Comparison of ENCODE assay signal across 31 cellular contexts in the genomic region with DNA sequence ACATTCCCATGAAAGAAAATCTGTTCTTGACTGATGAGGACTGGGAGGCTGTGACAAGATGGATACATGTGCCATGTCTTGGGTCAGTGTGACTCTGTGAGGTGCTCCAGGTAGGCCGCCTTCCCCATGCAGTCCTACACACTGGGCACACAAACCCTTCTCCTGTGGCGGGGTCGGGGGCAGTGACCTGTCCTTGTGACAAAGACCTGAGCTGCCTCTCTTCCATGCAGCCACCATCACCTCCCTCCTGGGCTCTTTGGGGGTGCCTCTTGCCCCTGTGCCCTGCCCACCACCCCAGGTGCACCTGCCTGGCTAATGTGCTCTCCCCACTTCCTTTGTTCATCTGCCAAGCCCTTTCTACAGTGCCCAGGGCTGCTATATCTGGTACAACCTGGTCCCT. TPM values are rescaled to one million over a fixed set of nuclear protein-coding genes. Genes with fewer than 3 reads are reported as not detected.
DNase-seq lines count a peak whose midpoint lies in the region; ATAC-seq, FAIRE-seq and TF ChIP-seq lines count a peak whose summit lies in the region.
"Had no signal": no experiment of that assay in that cellular context is flagged by ENCODE, and none has a peak within 500 bp of the region (broad histone marks: within the 10 kb centered on the region; RNA-seq: fewer than 3 reads in every experiment).

No MANE protein-coding gene starts in this region.

- H3K36me3 ChIP-seq in H1 (ENCODE audit: control insufficient read depth in 2 of 4, insufficient read depth in 4 of 4, low read length in 3 of 4) = no peaks in the 10 kb centered on the region
- H3K36me3 ChIP-seq: BE2C, BLaER1 had no signal

- no peak for TF ChIP-seq EP300 in H1 (IDR thresholded peaks at IDR 0.05; ENCODE audit: borderline replicate concordance in 1 of 2, low read depth in 2 of 2, low read length in 2 of 2)

- H3K36me3 Mint-ChIP-seq in progenitor cell of endocrine pancreas (ENCODE audit: insufficient read depth) = no peaks in the 10 kb centered on the region
- H3K36me3 Mint-ChIP-seq in activated naive CD4-positive, alpha-beta T cell treated with anti-CD3 and anti-CD28 coated beads, Interleukin-2, amount 50 U/mL, for 72 hours = no peaks in the 10 kb centered on the region
- H3K36me3 Mint-ChIP-seq: CD14-positive monocyte; CD4-positive, alpha-beta memory T cell; CD4-positive, CD25-positive, alpha-beta regulatory T cell; CD8-positive, alpha-beta memory T cell had no signal

- POLR2A ChIA-PET in H1 (lab: Charles Lee; ENCODE audit: partially characterized antibody) = no interaction called here

- no peak overlapping the region for H2AFZ ChIP-seq in H1 (ENCODE audit: low read length)

- H3K23me2 ChIP-seq in H1 (ENCODE audit: low read depth, low read length) = no peaks in the 10 kb centered on the region

- no peak overlapping the region for H4K91ac ChIP-seq in H1 (replicated peaks; ENCODE audit: insufficient read length, low read length)

- H3K4me2 ChIP-seq in H1 (ENCODE audit: insufficient read depth in 1 of 2, low read depth in 2 of 2, low read length in 2 of 2) = no peak overlapping the region
- H3K4me2 ChIP-seq: BLaER1 had no signal

- no peak overlapping the region for H3K18ac ChIP-seq in H1 (ENCODE audit: extremely low read depth, low read length)

- H3K56ac ChIP-seq in H1 (replicated peaks; ENCODE audit: insufficient read length, low read depth, low read length) = no peak overlapping the region

- no peaks in the 10 kb centered on the region; a peak in 1 of 7 replicates for H3K4me1 ChIP-seq in H1 (replicated peaks in 1 of 4; ENCODE audit: control insufficient read depth in 3 of 4, insufficient read depth in 4 of 4, low read length in 3 of 4)
- H3K4me1 ChIP-seq: BE2C, BLaER1 had no signal

- no peak overlapping the region for H2BK5ac ChIP-seq in H1 (ENCODE audit: low read depth, low read length)

- H3K9ac ChIP-seq in H1 (replicated peaks in 1 of 4; ENCODE audit: extremely low read depth in 1 of 4, low read depth in 3 of 4, low read length in 3 of 4) = no peak overlapping the region
- H3K9ac ChIP-seq: BLaER1 had no signal

- no peak for TF ChIP-seq RAD21 in H1 (IDR thresholded peaks at IDR 0.05 in 1 of 2, conservative IDR thresholded peaks at IDR 0.05 in 1 of 2; ENCODE audit: low read depth in 2 of 2, low read length in 2 of 2)

- no peak overlapping the region for H3K4me3 ChIP-seq in H1 (ENCODE audit: extremely low read depth in 1 of 4, insufficient read depth in 2 of 4, low read depth in 3 of 4, low read length in 4 of 4)
- H3K4me3 ChIP-seq: BLaER1, GM12878 had no signal

- FAIRE-seq in H1 (lab: Jason Lieb, UNC) = no peak
- FAIRE-seq: A204.1, GM12878, GM12892, GM18507 had no signal

- no peak overlapping the region for H3K14ac ChIP-seq in H1 (ENCODE audit: insufficient read length)

- TF ChIP-seq POLR2A in H1 (IDR thresholded peaks at IDR 0.05; ENCODE audit: control extremely low read depth in 1 of 2, low read depth in 2 of 2, low read length in 2 of 2) = no peak

- no peak overlapping the region for H2BK20ac ChIP-seq in H1 (ENCODE audit: low read length)

- H2BK15ac ChIP-seq in H1 (ENCODE audit: low read length) = no peak overlapping the region

- no peak overlapping the region for H3K27ac Mint-ChIP-seq in stimulated activated naive CD8-positive, alpha-beta T cell treated with anti-CD3 and anti-CD28 coated beads, Interleukin-15, amount 100 ng/mL, for 72 hours
- peak overlapping the region; percentile 29 for H3K27ac Mint-ChIP-seq in progenitor cell of endocrine pancreas
- H3K27ac Mint-ChIP-seq in activated naive CD4-positive, alpha-beta T cell treated with anti-CD3 and anti-CD28 coated beads, Interleukin-2, amount 50 U/mL, for 72 hours = no peak overlapping the region
- H3K27ac Mint-ChIP-seq: CD14-positive monocyte; CD4-positive, alpha-beta memory T cell; CD4-positive, CD25-positive, alpha-beta regulatory T cell had no signal

- no peaks in the 10 kb centered on the region for H4K20me1 ChIP-seq in H1 (replicated peaks in 1 of 2; ENCODE audit: control insufficient read depth in 1 of 2, insufficient read depth in 2 of 2, low read length in 2 of 2)
- H4K20me1 ChIP-seq: BLaER1 had no signal

- no peaks in the 10 kb centered on the region; a peak in 2 of 4 replicates for H3K9me3 ChIP-seq in H1 (ENCODE audit: insufficient read depth in 2 of 2, low read depth in 1 of 2, low read length in 1 of 2)
- H3K9me3 ChIP-seq: BE2C had no signal

- H2BK120ac ChIP-seq in H1 (replicated peaks; ENCODE audit: low read depth, low read length) = no peak overlapping the region

- no peak overlapping the region for H3K4me3 Mint-ChIP-seq in stimulated activated naive CD8-positive, alpha-beta T cell treated with anti-CD3 and anti-CD28 coated beads, Interleukin-15, amount 100 ng/mL, for 72 hours
- no peak overlapping the region for H3K4me3 Mint-ChIP-seq in progenitor cell of endocrine pancreas (ENCODE audit: low read depth)
- H3K4me3 Mint-ChIP-seq: CD14-positive monocyte; CD4-positive, alpha-beta memory T cell; CD4-positive, CD25-positive, alpha-beta regulatory T cell; CD8-positive, alpha-beta memory T cell had no signal

- no peaks in the 10 kb centered on the region for H3K79me2 ChIP-seq in H1 (ENCODE audit: control insufficient read depth in 1 of 2, insufficient read depth in 2 of 2, low read length in 2 of 2)

- peak; percentile 23 for ATAC-seq in stimulated activated naive CD8-positive, alpha-beta T cell treated with anti-CD3 and anti-CD28 coated beads, Interleukin-15, amount 100 ng/mL, for 72 hours
- no peak for ATAC-seq in stimulated activated naive CD8-positive, alpha-beta T cell treated with anti-CD3 and anti-CD28 coated beads, Interleukin-15, Interleukin-2, amounts not matched to agents 100 U/mL and 50 U/mL, for 24 hours
- ATAC-seq in HG02798 (IDR thresholded peaks at IDR 0.05; ENCODE audit: poor library complexity, unreplicated experiment) (no peak), HG03571 (IDR thresholded peaks at IDR 0.05; ENCODE audit: unreplicated experiment) (no peak)
- no peak for ATAC-seq in activated naive CD4-positive, alpha-beta T cell treated with anti-CD3 and anti-CD28 coated beads, Interleukin-2, amount 50 U/mL, for 72 hours
- ATAC-seq: GM12878 had no signal

- H3K4me1 Mint-ChIP-seq in stimulated activated naive CD8-positive, alpha-beta T cell treated with anti-CD3 and anti-CD28 coated beads, Interleukin-15, amount 100 ng/mL, for 72 hours = peaks cover 12% of the 10 kb centered on the region
- peaks cover 2% of the 10 kb centered on the region for H3K4me1 Mint-ChIP-seq in progenitor cell of endocrine pancreas (ENCODE audit: low read depth)
- H3K4me1 Mint-ChIP-seq: CD4-positive, CD25-positive, alpha-beta regulatory T cell had no signal

- H2AK5ac ChIP-seq in H1 (ENCODE audit: low read depth, low read length) = no peak overlapping the region

- no peak overlapping the region for H3K4ac ChIP-seq in H1 (replicated peaks; ENCODE audit: insufficient read length, low read depth, low read length)

- no peaks in the 10 kb centered on the region for H3K9me3 Mint-ChIP-seq in stimulated activated naive CD8-positive, alpha-beta T cell treated with anti-CD3 and anti-CD28 coated beads, Interleukin-15, amount 100 ng/mL, for 72 hours
- H3K9me3 Mint-ChIP-seq in progenitor cell of endocrine pancreas (ENCODE audit: low read depth) = no peaks in the 10 kb centered on the region
- H3K9me3 Mint-ChIP-seq in activated naive CD4-positive, alpha-beta T cell treated with anti-CD3 and anti-CD28 coated beads, Interleukin-2, amount 50 U/mL, for 72 hours = no peaks in the 10 kb centered on the region
- H3K9me3 Mint-ChIP-seq: CD4-positive, alpha-beta memory T cell; CD8-positive, alpha-beta memory T cell had no signal

- H3K27me3 Mint-ChIP-seq in stimulated activated naive CD8-positive, alpha-beta T cell treated with anti-CD3 and anti-CD28 coated beads, Interleukin-15, amount 100 ng/mL, for 72 hours = peaks cover 27% of the 10 kb centered on the region
- peaks cover 51% of the 10 kb centered on the region for H3K27me3 Mint-ChIP-seq in progenitor cell of endocrine pancreas
- H3K27me3 Mint-ChIP-seq: CD4-positive, alpha-beta memory T cell; CD8-positive, alpha-beta memory T cell had no signal

- DNase-seq in stimulated activated naive CD8-positive, alpha-beta T cell treated with anti-CD3 and anti-CD28 coated beads, Interleukin-15, amount 100 ng/mL, for 72 hours = no peak
- no peak for DNase-seq in stimulated activated naive CD8-positive, alpha-beta T cell treated with anti-CD3 and anti-CD28 coated beads, Interleukin-15, Interleukin-2, amounts not matched to agents 100 U/mL and 50 U/mL, for 24 hours
- DNase-seq in H1 (ENCODE audit: low read depth in 1 of 2, low spot score in 2 of 2) = no peak
- DNase-seq in progenitor cell of endocrine pancreas (ENCODE audit: low spot score, unreplicated experiment) = no peak
- no peak for DNase-seq in activated naive CD4-positive, alpha-beta T cell treated with anti-CD3 and anti-CD28 coated beads, Interleukin-2, amount 50 U/mL, for 72 hours (ENCODE audit: low spot score in 2 of 2)
- DNase-seq: 8988T; ACHN; BE2C; C1 segment of cervical spinal cord; CD4-positive, alpha-beta memory T cell; CD4-positive, CD25-positive, alpha-beta regulatory T cell; CD8-positive, alpha-beta memory T cell; COR-L47; DMS 273 treated with DMSO at 0.1 percent for 48 hours; DMS153; DMS53; DMS79; DND-41; EL; GDM1 had no signal

- TF ChIP-seq CTCF in H1 (IDR thresholded peaks at IDR 0.05; ENCODE audit: control extremely low read depth in 1 of 3, insufficient read depth in 1 of 3, low read depth in 1 of 3, low read length in 3 of 3) = no peak
- no peak for TF ChIP-seq CTCF in progenitor cell of endocrine pancreas (IDR thresholded peaks at IDR 0.05; ENCODE audit: unreplicated experiment)

- WGBS in H1 (ENCODE audit: extremely low coverage in 1 of 2, insufficient coverage in 1 of 2, insufficient read length in 1 of 2, insufficient replicate concordance in 2 of 2, low coverage in 1 of 2, low lambda C conversion rate in 2 of 2, missing lambda C conversion rate in 1 of 2), 2 experiments = 97% methylated on average over 3 of the region's 3 CpGs; no CpG with 5 or more reads in 1 of the 2 experiments

- H3K23ac ChIP-seq in H1 (ENCODE audit: insufficient read length) = no peak overlapping the region

- no peak overlapping the region for H3K27ac ChIP-seq in H1 (ENCODE audit: low read depth, low read length)
- H3K27ac ChIP-seq: BLaER1 had no signal

- H4K5ac ChIP-seq in H1 (ENCODE audit: insufficient read length, low read depth, low read length) = no peak overlapping the region

- H3K79me1 ChIP-seq in H1 (ENCODE audit: low read depth, low read length) = no peaks in the 10 kb centered on the region

- H4K8ac ChIP-seq in H1 (ENCODE audit: extremely low read depth, insufficient read depth, low read length) = 0 out of 2 replicates have a peak overlapping the region, but pooled peaks have one; percentile 3

- H2BK12ac ChIP-seq in H1 (ENCODE audit: low read depth, low read length) = no peak overlapping the region

- CTCF ChIA-PET in H1 (lab: Charles Lee; ENCODE audit: partially characterized antibody) = interaction anchor here (1.2 to 5.7 kb wide), 9 partner anchors 10 to 182 kb away, joined by 3 to 29 read pairs (median 4); no protein-coding TSS in a partner anchor

- H3K27me3 ChIP-seq in H1 (replicated peaks in 1 of 4; ENCODE audit: control insufficient read depth in 3 of 4, extremely low read depth in 1 of 4, insufficient read depth in 3 of 4, low read length in 3 of 4) = no peaks in the 10 kb centered on the region
- H3K27me3 ChIP-seq: BLaER1 had no signal

RNA-seq across cellular contexts. Expression of gene DMBT1, which starts 35.7 kb away (rescaled TPM):
- total RNA-seq in H1 (2021; fragmentation: NEBNext Ultra II Directional; extraction: Animal tissue kit (Norgen Biotek cat#: 25700)) = not detected in 2 replicates
- polyA plus RNA-seq in H1 (2011; rRNA removed) = 0.02 and 0.03 TPM in 2 replicates
- not detected for polyA plus RNA-seq in H1 (2011; cell fraction: cytosol; rRNA removed)
- polyA plus RNA-seq in H1 (2011; cell fraction: nucleus; rRNA removed) = 0.04 TPM
- not detected in 4 replicates for polyA plus RNA-seq in H1 (2012, experiment 1 of 2)
- not detected for polyA plus RNA-seq in H1 (2012, experiment 2 of 2)
- polyA plus RNA-seq in H1 (2013, experiment 1 of 2) = 0.02 TPM
- under 0.01 TPM for polyA plus RNA-seq in H1 (2013, experiment 2 of 2)
- polyA minus RNA-seq in H1 (2011; rRNA and poly(A)+ RNA removed) = 0.03 TPM in 1 of 2 replicates, not detected in the other
- not detected for polyA minus RNA-seq in H1 (2011; cell fraction: cytosol; rRNA and poly(A)+ RNA removed)
- polyA minus RNA-seq in H1 (2011; cell fraction: nucleus; rRNA and poly(A)+ RNA removed) = not detected
- 0.64 and 1.0 TPM in 2 replicates for total RNA-seq in progenitor cell of endocrine pancreas
- not detected for total RNA-seq in activated naive CD4-positive, alpha-beta T cell treated with anti-CD3 and anti-CD28 coated beads, Interleukin-2, amount 50 U/mL, for 72 hours
- total RNA-seq: A673; CD4-positive, alpha-beta memory T cell; CD4-positive, CD25-positive, alpha-beta regulatory T cell; CD8-positive, alpha-beta memory T cell; G401 had no signal
- polyA plus RNA-seq: AG04450; CD14-positive monocyte; CD4-positive, alpha-beta memory T cell; CD4-positive, CD25-positive, alpha-beta regulatory T cell; CD8-positive, alpha-beta memory T cell had no signal
